21 cellular contexts compared by ENCODE assay signal in the genomic region with DNA sequence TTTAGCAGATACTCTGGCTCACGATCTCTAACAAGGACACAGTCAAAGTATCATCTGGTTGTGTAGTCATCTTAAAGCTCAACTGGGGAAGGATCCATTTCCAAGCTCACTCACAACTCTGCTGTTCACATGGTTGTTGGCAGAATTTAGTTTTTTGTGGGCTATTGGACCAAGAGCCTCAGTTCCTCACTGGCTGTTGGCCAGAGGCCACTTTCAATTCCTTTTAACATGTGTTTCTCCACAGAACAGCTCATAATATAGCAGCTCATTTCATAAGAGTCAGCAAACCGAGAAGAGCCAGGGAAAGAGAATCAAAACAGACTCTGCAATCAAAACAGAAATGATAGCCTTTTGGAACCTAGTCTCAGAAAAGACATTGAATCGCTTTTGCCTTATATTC. TPM values are rescaled to one million over a fixed set of nuclear protein-coding genes. Genes with fewer than 3 reads are reported as not detected.
"Had no signal": no experiment of that assay in that cellular context is flagged by ENCODE, and none has a peak within 500 bp of the region (broad histone marks: within the 10 kb centered on the region; RNA-seq: fewer than 3 reads in every experiment).

No MANE protein-coding gene starts in this region.

- H3K4me3 Mint-ChIP-seq: activated CD4-positive, alpha-beta memory T cell treated with anti-CD3 and anti-CD28 coated beads for 36 hours; activated naive CD8-positive, alpha-beta T cell treated with anti-CD3 and anti-CD28 coated beads, Interleukin-2, amount 10 ng/mL, durations not matched to agents 7 days and 5 days; central memory CD8-positive, alpha-beta T cell; memory B cell; stimulated activated naive B cell treated with anti-CD40 and anti-IgM and Interleukin-4, amounts not matched to agents 10 μg/mL and 1 μg/mL and 100 μg/mL, for 72 hours; T-helper 1 cell treated with Interleukin-12 subunit alpha and Interleukin-12 subunit beta and Interleukin-4 antibody, amounts not matched to agents 30 μg/mL and 1 μg/mL, for 36 hours; type B pancreatic cell had no signal

- ATAC-seq: gastrocnemius medialis; left ventricle myocardium superior; mucosa of descending colon; stimulated activated naive B cell treated with anti-CD40 and anti-IgM and Interleukin-4, amounts not matched to agents 10 μg/mL and 1 μg/mL and 100 μg/mL, for 72 hours had no signal

- DNase-seq: activated CD4-positive, alpha-beta memory T cell treated with anti-CD3 and anti-CD28 coated beads for 36 hours; activated CD4-positive, alpha-beta T cell treated with anti-CD3 and anti-CD28 coated beads for 4 hours; activated CD4-positive, CD25-positive, alpha-beta regulatory T cell; activated naive CD4-positive, alpha-beta T cell treated with Interleukin-2 at 50 U/mL for 16 hours; activated naive CD8-positive, alpha-beta T cell treated with anti-CD3 and anti-CD28 coated beads, Interleukin-2, amount 10 ng/mL, durations not matched to agents 7 days and 5 days; activated T-cell treated with anti-CD3 and anti-CD28 coated beads, Interleukin-2, amount 50 U/mL, for 48 hours; amniotic stem cell; gastrocnemius medialis; left ventricle myocardium superior; stimulated activated CD4-positive, alpha-beta T cell treated with anti-CD3 and anti-CD28 coated beads, Interleukin-2, amount 100 ng/mL, for 48 hours; stimulated activated CD8-positive, alpha-beta memory T cell treated with anti-CD3 and anti-CD28 coated beads, Interleukin-4, amount 100 ng/mL, for 48 hours; stimulated activated naive B cell treated with anti-CD40 and anti-IgM and Interleukin-4, amounts not matched to agents 10 μg/mL and 1 μg/mL and 100 μg/mL, for 72 hours; T1000 had no signal

- H3K36me3 Mint-ChIP-seq: activated CD4-positive, alpha-beta memory T cell treated with anti-CD3 and anti-CD28 coated beads for 36 hours; activated naive CD8-positive, alpha-beta T cell treated with anti-CD3 and anti-CD28 coated beads, Interleukin-2, amount 10 ng/mL, durations not matched to agents 7 days and 5 days; memory B cell; stimulated activated naive B cell treated with anti-CD40 and anti-IgM and Interleukin-4, amounts not matched to agents 10 μg/mL and 1 μg/mL and 100 μg/mL, for 72 hours; type B pancreatic cell had no signal

- H3K27ac Mint-ChIP-seq: activated CD4-positive, alpha-beta memory T cell treated with anti-CD3 and anti-CD28 coated beads for 36 hours; activated naive CD8-positive, alpha-beta T cell treated with anti-CD3 and anti-CD28 coated beads, Interleukin-2, amount 10 ng/mL, durations not matched to agents 7 days and 5 days; memory B cell; stimulated activated naive B cell treated with anti-CD40 and anti-IgM and Interleukin-4, amounts not matched to agents 10 μg/mL and 1 μg/mL and 100 μg/mL, for 72 hours; T-helper 1 cell treated with Interleukin-12 subunit alpha and Interleukin-12 subunit beta and Interleukin-4 antibody, amounts not matched to agents 30 μg/mL and 1 μg/mL, for 36 hours; type B pancreatic cell had no signal

- H3K9me3 Mint-ChIP-seq: activated naive CD8-positive, alpha-beta T cell treated with anti-CD3 and anti-CD28 coated beads, Interleukin-2, amount 10 ng/mL, durations not matched to agents 7 days and 5 days; central memory CD8-positive, alpha-beta T cell; T-helper 1 cell treated with Interleukin-12 subunit alpha and Interleukin-12 subunit beta and Interleukin-4 antibody, amounts not matched to agents 30 μg/mL and 1 μg/mL, for 36 hours; type B pancreatic cell had no signal

- H3K27me3 Mint-ChIP-seq: stimulated activated naive B cell treated with anti-CD40 and anti-IgM and Interleukin-4, amounts not matched to agents 10 μg/mL and 1 μg/mL and 100 μg/mL, for 72 hours had no signal

- H3K4me1 Mint-ChIP-seq: activated naive CD8-positive, alpha-beta T cell treated with anti-CD3 and anti-CD28 coated beads, Interleukin-2, amount 10 ng/mL, durations not matched to agents 7 days and 5 days; central memory CD8-positive, alpha-beta T cell; memory B cell; stimulated activated naive B cell treated with anti-CD40 and anti-IgM and Interleukin-4, amounts not matched to agents 10 μg/mL and 1 μg/mL and 100 μg/mL, for 72 hours had no signal

RNA-seq across cellular contexts. Expression of gene IZUMO1R, which starts 22.6 kb away (rescaled TPM):
- total RNA-seq: activated CD4-positive, alpha-beta memory T cell treated with anti-CD3 and anti-CD28 coated beads for 36 hours; activated naive CD8-positive, alpha-beta T cell treated with anti-CD3 and anti-CD28 coated beads, Interleukin-2, amount 10 ng/mL, durations not matched to agents 7 days and 5 days; breast epithelium; esophagus muscularis mucosa; gastrocnemius medialis; left ventricle myocardium superior; mucosa of descending colon; thoracic aorta had no signal
